ENCODE assay signal across 26 cellular contexts in the genomic region with DNA sequence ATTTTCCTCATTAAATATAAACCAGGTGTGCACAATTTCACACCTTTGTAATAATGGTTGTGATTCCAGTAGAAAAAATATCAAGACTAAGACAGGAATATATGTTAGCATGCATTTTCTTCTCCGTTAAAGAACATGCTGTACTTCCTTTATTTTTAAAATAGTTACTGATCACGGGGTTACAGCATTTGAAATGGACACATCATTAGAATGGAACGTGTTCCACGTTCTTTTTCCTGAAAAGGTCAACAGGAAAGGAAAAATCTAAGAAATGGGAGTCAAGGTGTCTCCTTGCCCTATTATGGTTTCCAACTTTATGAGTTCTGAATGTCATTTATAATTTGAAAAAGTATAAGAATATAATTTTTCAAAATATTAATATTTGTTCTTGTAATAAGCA.
"Had no signal": no experiment of that assay in that cellular context is flagged by ENCODE, and none has a peak within 500 bp of the region (broad histone marks: within the 10 kb centered on the region; RNA-seq: fewer than 3 reads in every experiment).

No MANE protein-coding gene starts in this region.

- H3K9me3 ChIP-seq: ascending aorta, MG63, Peyer's patch, SJSA1 had no signal

- DNase-seq: activated B cell treated with CpG ODN at 0.5 μM for 24 hours; activated CD4-positive, alpha-beta T cell treated with anti-CD3 and anti-CD28 coated beads for 1 hour; activated CD4-positive, alpha-beta T cell treated with anti-CD3 and anti-CD28 coated beads, Interleukin-2, amount 10 ng/mL, durations not matched to agents 24 days and 14 days; activated CD4-positive, alpha-beta T cell treated with anti-CD3 and anti-CD28 coated beads, Interleukin-2, amount 50 U/mL, for 48 hours; activated CD8-positive, alpha-beta memory T cell treated with anti-CD3 and anti-CD28 coated beads, Interleukin-2, amount 10 ng/mL, durations not matched to agents 7 days and 5 days; activated effector memory CD4-positive, alpha-beta T cell treated with Interleukin-2 at 50 U/mL for 16 hours; activated naive CD4-positive, alpha-beta T cell; activated T-cell treated with anti-CD3 and anti-CD28 coated beads, Interleukin-2, amount 50 U/mL, for 24 hours; amniotic stem cell; KG1; MG63; MV-4-11; NCI-H1092 treated with DMSO at 0.1 percent for 48 hours; NCI-H1417 treated with DMSO at 0.1 percent for 48 hours; NCI-H1694 treated with DMSO at 0.1 percent for 48 hours; NCI-H2029 treated with DMSO at 0.1 percent for 48 hours; NCI-H510A treated with DMSO at 0.1 percent for 48 hours; NCI-H69; NK-92 treated with Interleukin-12 subunit alpha and Interleukin-12 subunit beta, amount 100 ng/mL, for 24 hours; Peyer's patch; SHP77; T-cell; T-helper 2 cell; T1000 had no signal

- ATAC-seq: activated CD8-positive, alpha-beta memory T cell treated with anti-CD3 and anti-CD28 coated beads, Interleukin-2, amount 10 ng/mL, durations not matched to agents 7 days and 5 days; T-cell had no signal

- H3K36me3 ChIP-seq: ascending aorta, MG63, Peyer's patch, SJSA1 had no signal

- H3K4me1 ChIP-seq: ascending aorta, Peyer's patch, SJSA1 had no signal

- H3K27me3 ChIP-seq: ascending aorta, MG63, Peyer's patch, SJSA1 had no signal

- H3K4me3 ChIP-seq: ascending aorta, MG63, Peyer's patch, SJSA1 had no signal

- H3K27ac ChIP-seq: ascending aorta, Peyer's patch, SJSA1 had no signal
